In the genomic region with DNA sequence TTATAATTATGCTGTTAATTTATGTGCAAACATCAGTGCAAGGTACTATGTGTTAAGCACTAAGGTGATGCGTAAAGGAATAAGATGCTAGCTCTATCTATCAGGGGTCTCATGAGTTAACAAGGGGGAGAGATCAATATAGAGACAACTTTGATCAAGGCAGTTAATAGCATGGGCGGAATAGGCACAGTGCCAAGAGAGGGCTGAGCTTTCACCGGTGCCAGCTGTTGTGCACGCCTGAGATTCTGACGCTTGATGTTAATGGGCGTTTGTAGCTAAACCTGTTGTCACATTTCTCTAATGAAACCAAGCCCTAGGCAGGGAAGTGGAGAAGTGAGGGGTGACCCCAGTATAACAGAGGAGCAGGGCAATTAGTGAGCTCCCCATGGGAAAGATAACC, we compare ENCODE assay signal across 20 cellular contexts.
A peak's percentile ranks its signal among the peaks of the same experiment; 100 is the strongest.
DNase-seq lines count a peak whose midpoint lies in the region; ATAC-seq and FAIRE-seq lines count a peak whose summit lies in the region.
"Had no signal": no experiment of that assay in that cellular context is flagged by ENCODE, and none has a peak within 500 bp of the region (broad histone marks: within the 10 kb centered on the region; RNA-seq: fewer than 3 reads in every experiment).

No MANE protein-coding gene starts in this region.

- H3K27me3 ChIP-seq in SJCRH30: no peaks in the 10 kb centered on the region
- H3K27me3 ChIP-seq: BLaER1 treated with 17β-estradiol and CSF1 and Interleukin-3, amounts not matched to agents 10 nM and 100 nM had no signal

- no peaks in the 10 kb centered on the region for H3K4me1 ChIP-seq in SJCRH30
- H3K4me1 ChIP-seq: SJSA1 had no signal

- peaks cover 2% of the 10 kb centered on the region; the same call in 1 of the 2 replicates for H3K9me3 ChIP-seq in SJCRH30 (replicated peaks)
- H3K9me3 ChIP-seq: SJSA1 had no signal

- no peak overlapping the region for H3K27ac ChIP-seq in SJCRH30
- H3K27ac ChIP-seq: BLaER1 treated with 17β-estradiol and CSF1 and Interleukin-3, amounts not matched to agents 10 nM and 100 nM; SJSA1 had no signal

- no peaks in the 10 kb centered on the region for H3K36me3 ChIP-seq in SJCRH30
- H3K36me3 ChIP-seq: BLaER1 treated with 17β-estradiol and CSF1 and Interleukin-3, amounts not matched to agents 10 nM and 100 nM; SJSA1 had no signal

- H3K4me3 ChIP-seq in SJCRH30: no peak overlapping the region
- H3K4me3 ChIP-seq: BLaER1 treated with 17β-estradiol and CSF1 and Interleukin-3, amounts not matched to agents 10 nM and 100 nM; GM12878; SJSA1 had no signal

- FAIRE-seq in GM19239 (lab: Jason Lieb, UNC): no peak
- FAIRE-seq: GM12878, GM18507 had no signal

- DNase-seq in NCI-H1417 (lab: John Stamatoyannopoulos, UW) (peak in 2 of 3 experiments; percentile 33 to 64), NCI-H1417 treated with DMSO at 0.1 percent for 48 hours (lab: John Stamatoyannopoulos, UW) (no peak), DMS 273 treated with DMSO at 0.1 percent for 48 hours (lab: John Stamatoyannopoulos, UW) (peak; percentile 2), NCI-H510A treated with DMSO at 0.1 percent for 48 hours (lab: John Stamatoyannopoulos, UW) (peak; percentile 61), SJCRH30 (peak; percentile 59 to 73), NCI-H226 (no peak), GM19239 (ENCODE audit: insufficient read length, low spot score) (no peak)
- DNase-seq: 8988T, DMS79, IMR-90, MV-4-11, NCI-H2029, NCI-H526 treated with DMSO at 0.1 percent for 48 hours, SW 1271 had no signal

- ATAC-seq in HG02678 (IDR thresholded peaks at IDR 0.05; ENCODE audit: unreplicated experiment): no peak
- ATAC-seq: GM12878, HCT116 had no signal

Comparison
In these comparisons a context has a peak if more than half of its experiments do, and no peak if none do; other contexts are left out.
1. DNase-seq: peak in NCI-H1417 (2 of 3), DMS 273 treated with DMSO at 0.1 percent for 48 hours (single experiment), NCI-H510A treated with DMSO at 0.1 percent for 48 hours (single experiment) and SJCRH30 (2 of 2); none in NCI-H1417 treated with DMSO at 0.1 percent for 48 hours (single experiment), NCI-H226 (single experiment) and GM19239 (single experiment).